In the genomic region with DNA sequence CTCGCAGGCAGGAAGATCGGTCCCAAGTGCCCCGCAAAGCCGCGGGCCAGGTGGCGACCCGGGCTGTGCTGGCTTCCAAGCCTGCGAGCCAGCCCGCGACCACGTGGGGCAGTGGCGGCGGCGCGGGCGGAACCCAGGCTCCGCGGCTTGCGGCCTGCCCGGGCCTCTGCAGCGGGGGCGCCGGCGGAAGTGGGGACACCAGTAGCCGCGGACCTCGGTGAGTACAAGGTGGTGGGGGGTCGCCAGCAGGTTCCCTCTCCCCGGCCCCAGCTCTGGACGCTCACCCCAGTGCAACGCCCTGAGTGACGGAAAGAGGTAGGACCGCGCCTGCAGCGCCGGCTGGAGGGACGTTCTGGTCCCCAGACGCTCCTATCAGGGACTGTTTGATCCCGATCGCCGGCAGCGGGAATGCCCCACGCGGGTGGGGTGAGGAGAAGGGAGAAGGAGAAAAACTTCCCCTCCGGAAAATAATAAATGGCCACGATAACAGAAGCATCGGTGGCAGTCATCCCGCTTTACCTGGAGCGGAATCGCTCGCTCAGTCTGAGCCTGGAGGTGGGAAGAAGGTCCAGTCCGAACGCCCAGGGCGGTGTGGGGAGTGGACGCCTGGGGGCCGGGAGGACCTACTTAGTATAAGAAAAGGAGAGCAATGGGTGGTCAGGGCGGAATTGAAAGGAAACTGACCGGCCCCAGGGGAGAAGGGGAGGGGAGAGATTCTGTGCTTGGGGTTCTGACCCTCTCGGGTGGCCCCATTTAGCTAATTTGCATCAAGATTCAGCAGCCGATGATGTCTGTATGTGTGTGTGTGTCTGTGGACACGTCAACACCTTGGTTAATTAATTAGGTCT, we compare ENCODE assay signal across 1 cellular context.
TF ChIP-seq lines count a peak whose summit lies in the region.

A gene with protein sequence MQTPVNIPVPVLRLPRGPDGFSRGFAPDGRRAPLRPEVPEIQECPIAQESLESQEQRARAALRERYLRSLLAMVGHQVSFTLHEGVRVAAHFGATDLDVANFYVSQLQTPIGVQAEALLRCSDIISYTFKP (plus strand): TSS at position 198 of the 848 bp plus-strand sequence. CDS start 10,855 bp downstream, outside the sequence.

TF ChIP-seq in HEK293, 187 proteins besides CTCF, POLR2A, EP300 and RAD21 (continued from another document):
- TF ChIP-seq, protein P1, sequence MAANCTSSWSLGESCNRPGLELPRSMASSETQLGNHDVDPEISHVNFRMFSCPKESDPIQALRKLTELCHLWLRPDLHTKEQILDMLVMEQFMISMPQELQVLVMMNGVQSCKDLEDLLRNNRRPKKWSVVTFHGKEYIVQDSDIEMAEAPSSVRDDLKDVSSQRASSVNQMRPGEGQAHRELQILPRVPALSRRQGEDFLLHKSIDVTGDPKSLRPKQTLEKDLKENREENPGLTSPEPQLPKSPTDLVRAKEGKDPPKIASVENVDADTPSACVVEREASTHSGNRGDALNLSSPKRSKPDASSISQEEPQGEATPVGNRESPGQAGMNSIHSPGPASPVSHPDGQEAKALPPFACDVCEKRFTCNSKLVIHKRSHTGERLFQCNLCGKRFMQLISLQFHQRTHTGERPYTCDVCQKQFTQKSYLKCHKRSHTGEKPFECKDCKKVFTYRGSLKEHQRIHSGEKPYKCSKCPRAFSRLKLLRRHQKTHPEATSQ (tag by site-specific recombination; IDR thresholded peaks at IDR 0.05) = 0 out of 2 replicates have a peak, but pooled peaks have one; percentile 45
- 0 out of 2 replicates have a peak, but pooled peaks have one; percentile 72 for TF ChIP-seq YY1 (tag by site-specific recombination; IDR thresholded peaks at IDR 0.05)
- peak; percentile 72 for TF ChIP-seq PRDM10 (tag by site-specific recombination; IDR thresholded peaks at IDR 0.05)
- TF ChIP-seq ZNF239 (tag by site-specific recombination; IDR thresholded peaks at IDR 0.05) = no peak
- peak; percentile 82 for TF ChIP-seq ZBTB7A (tag by site-specific recombination; IDR thresholded peaks at IDR 0.05; ENCODE audit: low read depth)
- peak; percentile 86; the same call in 1 of the 2 replicates for TF ChIP-seq ZSCAN18 (tag by site-specific recombination; IDR thresholded peaks at IDR 0.05)
- TF ChIP-seq, protein P2, sequence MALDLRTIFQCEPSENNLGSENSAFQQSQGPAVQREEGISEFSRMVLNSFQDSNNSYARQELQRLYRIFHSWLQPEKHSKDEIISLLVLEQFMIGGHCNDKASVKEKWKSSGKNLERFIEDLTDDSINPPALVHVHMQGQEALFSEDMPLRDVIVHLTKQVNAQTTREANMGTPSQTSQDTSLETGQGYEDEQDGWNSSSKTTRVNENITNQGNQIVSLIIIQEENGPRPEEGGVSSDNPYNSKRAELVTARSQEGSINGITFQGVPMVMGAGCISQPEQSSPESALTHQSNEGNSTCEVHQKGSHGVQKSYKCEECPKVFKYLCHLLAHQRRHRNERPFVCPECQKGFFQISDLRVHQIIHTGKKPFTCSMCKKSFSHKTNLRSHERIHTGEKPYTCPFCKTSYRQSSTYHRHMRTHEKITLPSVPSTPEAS (tag by site-specific recombination; IDR thresholded peaks at IDR 0.05) = peak; percentile 47; the same call in 1 of the 2 replicates
